19 cellular contexts compared by ENCODE assay signal in genomic region chr21:14945176-14945575, GRCh38.
DNase-seq lines count a peak whose midpoint lies in the region; ATAC-seq, FAIRE-seq and TF ChIP-seq lines count a peak whose summit lies in the region.
"Had no signal": no experiment of that assay in that cellular context is flagged by ENCODE, and none has a peak within 500 bp of the region (broad histone marks: within the 10 kb centered on the region; RNA-seq: fewer than 3 reads in every experiment).

No MANE protein-coding gene starts in this region.

- H3K4me1 ChIP-seq in HepG2 (ENCODE audit: insufficient read depth, low read length) = peaks cover 61% of the 10 kb centered on the region

- TF ChIP-seq CTCF in HepG2 (CRISPR knock-in tag; IDR thresholded peaks at IDR 0.05) (no peak), RWPE1 (conservative IDR thresholded peaks at IDR 0.05; ENCODE audit: low read depth) (no peak)

- no peaks in the 10 kb centered on the region for H4K20me1 ChIP-seq in HepG2 (ENCODE audit: insufficient read depth, low read length)

- no peak for ATAC-seq in HepG2

- H3K4me3 ChIP-seq in HepG2 (replicated peaks in 1 of 3; ENCODE audit: insufficient read depth in 1 of 3, low read depth in 2 of 3, low read length in 3 of 3) = no peak overlapping the region

- no peak for TF ChIP-seq RAD21 in HepG2 (CRISPR knock-in tag; IDR thresholded peaks at IDR 0.05)

- BruUV-seq in HepG2 (replicated peaks; lab: Mats Ljungman, UMichigan) = no TSS peak

- H3K4me2 ChIP-seq in HepG2 (ENCODE audit: low read depth, low read length) = no peak overlapping the region

- no peak for TF ChIP-seq POLR2A in HepG2 (IDR thresholded peaks at IDR 0.05; ENCODE audit: insufficient read depth in 1 of 2, low read depth in 2 of 2, low read length in 2 of 2)

- H2AFZ ChIP-seq in HepG2 (ENCODE audit: low read length) = no peak overlapping the region

- H3K36me3 ChIP-seq in HepG2 (replicated peaks in 1 of 2; ENCODE audit: control insufficient read depth in 1 of 2, insufficient read depth in 2 of 2, low read length in 2 of 2) = no peaks in the 10 kb centered on the region

- no peaks in the 10 kb centered on the region for H3K27me3 ChIP-seq in HepG2 (ENCODE audit: control insufficient read depth in 1 of 2, insufficient read depth in 2 of 2, low read length in 2 of 2)

- H3K79me2 ChIP-seq in HepG2 (ENCODE audit: insufficient read depth, low read length) = peaks cover 9% of the 10 kb centered on the region

- peaks cover 6% of the 10 kb centered on the region for H3K9me3 ChIP-seq in HepG2 (ENCODE audit: low read length)

- FAIRE-seq in endometrium (lab: Jason Lieb, UNC) = peak; percentile 62
- FAIRE-seq in HepG2 (lab: Jason Lieb, UNC) = no peak
- FAIRE-seq: D721Med, G401.6, GM12892, H1 had no signal

- TF ChIP-seq EP300 in HepG2 (IDR thresholded peaks at IDR 0.05; ENCODE audit: low read depth in 2 of 2, low read length in 2 of 2) = peak in 1 of 2 experiments; percentile 55; a peak in 1 of 4 replicates
- TF ChIP-seq EP300 in HepG2 (CRISPR knock-in tag; IDR thresholded peaks at IDR 0.05; ENCODE audit: borderline replicate concordance) = no peak

- peak; percentile 0 for DNase-seq in COR-L47 (lab: John Stamatoyannopoulos, UW)
- peak; percentile 16 for DNase-seq in NCI-H748 (lab: John Stamatoyannopoulos, UW; ENCODE audit: unreplicated experiment)
- DNase-seq in HepG2 (ENCODE audit: low spot score) = no peak
- DNase-seq in kidney tubule cell (ENCODE audit: low spot score) = no peak
- no peak for DNase-seq in COLO829 (ENCODE audit: low spot score)
- no peak for DNase-seq in RWPE1 (ENCODE audit: low spot score)
- no peak for DNase-seq in NCI-H2029 treated with DMSO at 0.1 percent for 48 hours (lab: John Stamatoyannopoulos, UW)
- DNase-seq: 8988T; C1 segment of cervical spinal cord; CD4-positive, alpha-beta memory T cell; DMS 273 treated with DMSO at 0.1 percent for 48 hours; DND-41; H7; HCEC 1CT had no signal

- H3K27ac ChIP-seq in HepG2 (ENCODE audit: extremely low read length, insufficient read depth, low read length) (no peak overlapping the region), RWPE1 (no peak overlapping the region)

- in situ Hi-C loops in HepG2 (cut with HindIII; ENCODE audit: extremely low pct_ligation_motif_present, low pct_unique_long_range_greater_than_20kb) = no loop called here

- POLR2A ChIA-PET in HepG2 (lab: Yijun Ruan, JAX) (interaction anchor here (3.8 kb wide), 1 partner anchor 56 kb away, joined by 28 read pairs; no protein-coding TSS in a partner anchor), RWPE1 (lab: Yijun Ruan, JAX; ENCODE audit: low non-redundant PET) (no interaction called here)

- WGBS in HepG2 (ENCODE audit: low lambda C conversion rate) = 64% methylated on average over 3 of the region's 3 CpGs

- CTCF ChIA-PET in HepG2 (lab: Yijun Ruan, JAX; ENCODE audit: low intra/inter-chr PET ratio, low total read pairs) = no interaction called here
- CTCF ChIA-PET in RWPE1 (lab: Yijun Ruan, JAX) = no interaction called here

- H3K9ac ChIP-seq in HepG2 (ENCODE audit: insufficient read depth, low read depth, low read length) = no peak overlapping the region

- intact Hi-C loops in HepG2 (cut with micrococcal nuclease; ENCODE audit: unreplicated experiment) = no loop called here

TF ChIP-seq in HepG2, 621 proteins besides CTCF, POLR2A, EP300 and RAD21:
- TF ChIP-seq ETV5 (CRISPR knock-in tag; IDR thresholded peaks at IDR 0.05; ENCODE audit: borderline replicate concordance) (no peak), TBX2 (CRISPR knock-in tag; IDR thresholded peaks at IDR 0.05; ENCODE audit: borderline replicate concordance) (no peak), GATAD2A (CRISPR knock-in tag; IDR thresholded peaks at IDR 0.05) (0 out of 2 replicates have a peak, but pooled peaks have one; percentile 13), RARA (CRISPR knock-in tag; IDR thresholded peaks at IDR 0.05) (peak; percentile 13; the same call in 1 of the 2 replicates), FOXA3 (CRISPR knock-in tag; IDR thresholded peaks at IDR 0.05) (peak; percentile 72), FOXP1 (IDR thresholded peaks at IDR 0.05) (no peak), FOXP1 (CRISPR knock-in tag; IDR thresholded peaks at IDR 0.05) (peak; percentile 28; the same call in 1 of the 2 replicates), SOX13 (IDR thresholded peaks at IDR 0.05) (no peak), SOX13 (CRISPR knock-in tag; conservative IDR thresholded peaks at IDR 0.05 in 1 of 2, IDR thresholded peaks at IDR 0.05 in 1 of 2) (peak in 1 of 2 experiments; percentile 33; a peak in 1 of 4 replicates), SOX5 (CRISPR knock-in tag; IDR thresholded peaks at IDR 0.05; ENCODE audit: borderline replicate concordance) (peak; percentile 33; the same call in 1 of the 2 replicates), ZNF101 (CRISPR knock-in tag; IDR thresholded peaks at IDR 0.05; ENCODE audit: borderline replicate concordance, low read depth) (no peak), PAX8 (CRISPR knock-in tag; IDR thresholded peaks at IDR 0.05; ENCODE audit: borderline replicate concordance) (no peak), ARID5B (CRISPR knock-in tag; IDR thresholded peaks at IDR 0.05) (0 out of 2 replicates have a peak, but pooled peaks have one; percentile 17), ZNF264 (CRISPR knock-in tag; IDR thresholded peaks at IDR 0.05) (no peak)
- TF ChIP-seq, protein P1, sequence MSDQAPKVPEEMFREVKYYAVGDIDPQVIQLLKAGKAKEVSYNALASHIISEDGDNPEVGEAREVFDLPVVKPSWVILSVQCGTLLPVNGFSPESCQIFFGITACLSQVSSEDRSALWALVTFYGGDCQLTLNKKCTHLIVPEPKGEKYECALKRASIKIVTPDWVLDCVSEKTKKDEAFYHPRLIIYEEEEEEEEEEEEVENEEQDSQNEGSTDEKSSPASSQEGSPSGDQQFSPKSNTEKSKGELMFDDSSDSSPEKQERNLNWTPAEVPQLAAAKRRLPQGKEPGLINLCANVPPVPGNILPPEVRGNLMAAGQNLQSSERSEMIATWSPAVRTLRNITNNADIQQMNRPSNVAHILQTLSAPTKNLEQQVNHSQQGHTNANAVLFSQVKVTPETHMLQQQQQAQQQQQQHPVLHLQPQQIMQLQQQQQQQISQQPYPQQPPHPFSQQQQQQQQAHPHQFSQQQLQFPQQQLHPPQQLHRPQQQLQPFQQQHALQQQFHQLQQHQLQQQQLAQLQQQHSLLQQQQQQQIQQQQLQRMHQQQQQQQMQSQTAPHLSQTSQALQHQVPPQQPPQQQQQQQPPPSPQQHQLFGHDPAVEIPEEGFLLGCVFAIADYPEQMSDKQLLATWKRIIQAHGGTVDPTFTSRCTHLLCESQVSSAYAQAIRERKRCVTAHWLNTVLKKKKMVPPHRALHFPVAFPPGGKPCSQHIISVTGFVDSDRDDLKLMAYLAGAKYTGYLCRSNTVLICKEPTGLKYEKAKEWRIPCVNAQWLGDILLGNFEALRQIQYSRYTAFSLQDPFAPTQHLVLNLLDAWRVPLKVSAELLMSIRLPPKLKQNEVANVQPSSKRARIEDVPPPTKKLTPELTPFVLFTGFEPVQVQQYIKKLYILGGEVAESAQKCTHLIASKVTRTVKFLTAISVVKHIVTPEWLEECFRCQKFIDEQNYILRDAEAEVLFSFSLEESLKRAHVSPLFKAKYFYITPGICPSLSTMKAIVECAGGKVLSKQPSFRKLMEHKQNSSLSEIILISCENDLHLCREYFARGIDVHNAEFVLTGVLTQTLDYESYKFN (CRISPR knock-in tag; conservative IDR thresholded peaks at IDR 0.05) = no peak
TF ChIP-seq in HepG2: peak in this region for 7.

Comparison
In these comparisons a context has a peak if more than half of its experiments do, and no peak if none do; other contexts are left out.
1. DNase-seq: peak in COR-L47 (single experiment) and NCI-H748 (single experiment); none in HepG2 (single experiment), kidney tubule cell (single experiment), COLO829 (single experiment), RWPE1 (single experiment) and NCI-H2029 treated with DMSO at 0.1 percent for 48 hours (single experiment).